ENCODE assay signal across 1 cellular context in the genomic region with DNA sequence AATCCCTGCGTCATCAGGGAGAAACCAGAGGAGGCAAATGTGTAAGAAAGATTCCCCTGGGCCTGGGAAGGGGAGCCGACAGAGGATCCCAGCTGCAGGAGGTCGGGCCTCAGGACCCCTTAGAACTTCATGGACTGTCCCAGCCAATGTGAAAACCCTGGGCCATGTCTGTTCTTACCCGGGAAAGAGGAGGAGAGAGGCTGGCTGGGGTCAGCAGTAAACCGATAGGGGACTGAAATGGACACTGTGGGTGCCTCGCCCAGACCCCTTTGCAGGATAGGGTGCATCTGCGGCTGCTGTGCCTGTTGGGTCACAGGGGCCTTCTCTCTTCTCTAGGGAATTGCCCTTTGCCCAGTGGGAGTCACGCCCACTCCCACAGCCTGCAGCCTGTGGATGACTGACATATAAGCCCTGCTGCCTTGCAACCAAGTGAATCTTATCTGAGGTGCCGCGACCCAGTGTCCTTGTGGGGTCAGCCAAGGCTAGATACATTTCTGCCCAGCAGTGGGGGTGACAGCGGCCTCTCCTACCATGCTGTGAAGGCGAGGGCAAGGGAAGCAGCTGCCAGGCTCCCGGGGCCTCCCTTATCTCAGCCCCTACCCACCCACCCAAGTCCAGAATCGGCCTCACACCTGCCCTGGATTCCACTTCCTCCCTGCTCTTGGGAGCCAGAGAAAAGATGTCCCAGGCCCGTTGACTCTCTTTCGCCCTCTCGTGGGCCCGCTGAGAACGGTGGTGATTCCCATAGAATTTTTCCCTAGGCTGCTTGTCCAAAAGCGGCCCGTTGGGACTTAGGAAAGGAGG.
TF ChIP-seq lines count a peak whose summit lies in the region.

No MANE protein-coding gene starts in this region.

TF ChIP-seq in HepG2, 621 proteins besides CTCF, POLR2A, EP300 and RAD21 (continued from another document and continues in another):
- TF ChIP-seq BRCA1 (CRISPR knock-in tag; IDR thresholded peaks at IDR 0.05) (no peak), ZFP82 (CRISPR knock-in tag; IDR thresholded peaks at IDR 0.05; ENCODE audit: borderline replicate concordance) (no peak), HES4 (CRISPR knock-in tag; IDR thresholded peaks at IDR 0.05; ENCODE audit: borderline replicate concordance) (0 out of 2 replicates have a peak, but pooled peaks have one; percentile 32), CHD2 (IDR thresholded peaks at IDR 0.05; ENCODE audit: low read depth, low read length) (no peak), JUND (CRISPR knock-in tag; IDR thresholded peaks at IDR 0.05) (no peak), HDAC1 (CRISPR knock-in tag; IDR thresholded peaks at IDR 0.05) (no peak), SP5 (CRISPR knock-in tag; IDR thresholded peaks at IDR 0.05; ENCODE audit: borderline replicate concordance, low read depth) (no peak), CHCHD3 (CRISPR knock-in tag; IDR thresholded peaks at IDR 0.05) (no peak), ZSCAN30 (CRISPR knock-in tag; IDR thresholded peaks at IDR 0.05) (no peak), ZNF564 (CRISPR knock-in tag; IDR thresholded peaks at IDR 0.05) (no peak), NFKBIZ (CRISPR knock-in tag; IDR thresholded peaks at IDR 0.05) (no peak), SETDB1 (CRISPR knock-in tag; IDR thresholded peaks at IDR 0.05; ENCODE audit: borderline replicate concordance) (no peak), ZNF788 (CRISPR knock-in tag; IDR thresholded peaks at IDR 0.05; ENCODE audit: borderline replicate concordance) (peak; percentile 50), KDM5B (CRISPR knock-in tag; IDR thresholded peaks at IDR 0.05; ENCODE audit: borderline replicate concordance) (peak; percentile 79; the same call in 1 of the 2 replicates), NRL (CRISPR knock-in tag; IDR thresholded peaks at IDR 0.05; ENCODE audit: borderline replicate concordance) (no peak), ZNF766 (CRISPR knock-in tag; IDR thresholded peaks at IDR 0.05; ENCODE audit: borderline replicate concordance) (0 out of 2 replicates have a peak, but pooled peaks have one; percentile 34), ZNF225 (CRISPR knock-in tag; IDR thresholded peaks at IDR 0.05) (no peak), ZFP1 (CRISPR knock-in tag; IDR thresholded peaks at IDR 0.05) (no peak), SRF (IDR thresholded peaks at IDR 0.05; ENCODE audit: low read depth, low read length) (0 out of 2 replicates have a peak, but pooled peaks have one; percentile 44), GABPB1 (CRISPR knock-in tag; IDR thresholded peaks at IDR 0.05) (peak; percentile 40; the same call in 1 of the 2 replicates), STAG1 (CRISPR knock-in tag; IDR thresholded peaks at IDR 0.05) (peak; percentile 74), MEIS2 (CRISPR knock-in tag; IDR thresholded peaks at IDR 0.05) (peak; percentile 52; the same call in 1 of the 2 replicates), KDM1A (CRISPR knock-in tag; IDR thresholded peaks at IDR 0.05) (no peak), ERF (CRISPR knock-in tag; IDR thresholded peaks at IDR 0.05) (peak; percentile 47; the same call in 1 of the 2 replicates), ZFX (CRISPR knock-in tag; IDR thresholded peaks at IDR 0.05; ENCODE audit: low read depth) (peak; percentile 54), ZNF317 (CRISPR knock-in tag; IDR thresholded peaks at IDR 0.05) (peak; percentile 71), AHR (CRISPR knock-in tag; IDR thresholded peaks at IDR 0.05) (no peak), IKZF4 (CRISPR knock-in tag; IDR thresholded peaks at IDR 0.05; ENCODE audit: borderline replicate concordance, low read depth, not compliant biosample characterization) (no peak), POLR2G (IDR thresholded peaks at IDR 0.05; ENCODE audit: low read depth, low read length) (no peak), FOXC1 (CRISPR knock-in tag; IDR thresholded peaks at IDR 0.05; ENCODE audit: borderline replicate concordance) (peak; percentile 26; the same call in 1 of the 2 replicates), ZNF30 (CRISPR knock-in tag; IDR thresholded peaks at IDR 0.05) (no peak), ZMYM4 (CRISPR knock-in tag; IDR thresholded peaks at IDR 0.05) (0 out of 2 replicates have a peak, but pooled peaks have one; percentile 15), PAF1 (CRISPR knock-in tag; IDR thresholded peaks at IDR 0.05) (no peak), ZNF546 (CRISPR knock-in tag; conservative IDR thresholded peaks at IDR 0.05) (no peak), SALL1 (CRISPR knock-in tag; IDR thresholded peaks at IDR 0.05) (peak; percentile 18; the same call in 1 of the 2 replicates), ZNF777 (CRISPR knock-in tag; IDR thresholded peaks at IDR 0.05) (peak; percentile 54; the same call in 1 of the 2 replicates), KLF16 (CRISPR knock-in tag; IDR thresholded peaks at IDR 0.05) (0 out of 4 replicates have a peak, but pooled peaks of 1 of the 2 experiments have one; percentile 53), ZBTB3 (CRISPR knock-in tag; IDR thresholded peaks at IDR 0.05; ENCODE audit: borderline replicate concordance, low read depth) (no peak), ZNF143 (CRISPR knock-in tag; IDR thresholded peaks at IDR 0.05) (no peak), HNRNPH1 (optimal IDR thresholded peaks at IDR 0.05; ENCODE audit: low read depth, low read length) (no peak), YEATS4 (CRISPR knock-in tag; IDR thresholded peaks at IDR 0.05; ENCODE audit: borderline replicate concordance) (peak; percentile 24; the same call in 1 of the 2 replicates), NR2C2 (CRISPR knock-in tag; IDR thresholded peaks at IDR 0.05; ENCODE audit: borderline replicate concordance) (no peak), ZNF670 (CRISPR knock-in tag; IDR thresholded peaks at IDR 0.05; ENCODE audit: borderline replicate concordance) (no peak), ZNF563 (CRISPR knock-in tag; IDR thresholded peaks at IDR 0.05) (no peak), YEATS2 (CRISPR knock-in tag; IDR thresholded peaks at IDR 0.05; ENCODE audit: borderline replicate concordance) (no peak), ZNF274 (CRISPR knock-in tag; IDR thresholded peaks at IDR 0.05) (peak; percentile 58; the same call in 1 of the 2 replicates), SOX6 (IDR thresholded peaks at IDR 0.05) (no peak), SOX6 (CRISPR knock-in tag; IDR thresholded peaks at IDR 0.05) (peak; percentile 53), PHF20 (CRISPR knock-in tag; IDR thresholded peaks at IDR 0.05) (no peak), PHF21A (CRISPR knock-in tag; IDR thresholded peaks at IDR 0.05) (no peak)
- TF ChIP-seq, protein P1, sequence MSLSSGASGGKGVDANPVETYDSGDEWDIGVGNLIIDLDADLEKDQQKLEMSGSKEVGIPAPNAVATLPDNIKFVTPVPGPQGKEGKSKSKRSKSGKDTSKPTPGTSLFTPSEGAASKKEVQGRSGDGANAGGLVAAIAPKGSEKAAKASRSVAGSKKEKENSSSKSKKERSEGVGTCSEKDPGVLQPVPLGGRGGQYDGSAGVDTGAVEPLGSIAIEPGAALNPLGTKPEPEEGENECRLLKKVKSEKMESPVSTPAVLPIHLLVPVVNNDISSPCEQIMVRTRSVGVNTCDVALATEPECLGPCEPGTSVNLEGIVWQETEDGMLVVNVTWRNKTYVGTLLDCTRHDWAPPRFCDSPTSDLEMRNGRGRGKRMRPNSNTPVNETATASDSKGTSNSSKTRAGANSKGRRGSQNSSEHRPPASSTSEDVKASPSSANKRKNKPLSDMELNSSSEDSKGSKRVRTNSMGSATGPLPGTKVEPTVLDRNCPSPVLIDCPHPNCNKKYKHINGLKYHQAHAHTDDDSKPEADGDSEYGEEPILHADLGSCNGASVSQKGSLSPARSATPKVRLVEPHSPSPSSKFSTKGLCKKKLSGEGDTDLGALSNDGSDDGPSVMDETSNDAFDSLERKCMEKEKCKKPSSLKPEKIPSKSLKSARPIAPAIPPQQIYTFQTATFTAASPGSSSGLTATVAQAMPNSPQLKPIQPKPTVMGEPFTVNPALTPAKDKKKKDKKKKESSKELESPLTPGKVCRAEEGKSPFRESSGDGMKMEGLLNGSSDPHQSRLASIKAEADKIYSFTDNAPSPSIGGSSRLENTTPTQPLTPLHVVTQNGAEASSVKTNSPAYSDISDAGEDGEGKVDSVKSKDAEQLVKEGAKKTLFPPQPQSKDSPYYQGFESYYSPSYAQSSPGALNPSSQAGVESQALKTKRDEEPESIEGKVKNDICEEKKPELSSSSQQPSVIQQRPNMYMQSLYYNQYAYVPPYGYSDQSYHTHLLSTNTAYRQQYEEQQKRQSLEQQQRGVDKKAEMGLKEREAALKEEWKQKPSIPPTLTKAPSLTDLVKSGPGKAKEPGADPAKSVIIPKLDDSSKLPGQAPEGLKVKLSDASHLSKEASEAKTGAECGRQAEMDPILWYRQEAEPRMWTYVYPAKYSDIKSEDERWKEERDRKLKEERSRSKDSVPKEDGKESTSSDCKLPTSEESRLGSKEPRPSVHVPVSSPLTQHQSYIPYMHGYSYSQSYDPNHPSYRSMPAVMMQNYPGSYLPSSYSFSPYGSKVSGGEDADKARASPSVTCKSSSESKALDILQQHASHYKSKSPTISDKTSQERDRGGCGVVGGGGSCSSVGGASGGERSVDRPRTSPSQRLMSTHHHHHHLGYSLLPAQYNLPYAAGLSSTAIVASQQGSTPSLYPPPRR (CRISPR knock-in tag; IDR thresholded peaks at IDR 0.05; ENCODE audit: borderline replicate concordance) = no peak
- TF ChIP-seq, protein P2, sequence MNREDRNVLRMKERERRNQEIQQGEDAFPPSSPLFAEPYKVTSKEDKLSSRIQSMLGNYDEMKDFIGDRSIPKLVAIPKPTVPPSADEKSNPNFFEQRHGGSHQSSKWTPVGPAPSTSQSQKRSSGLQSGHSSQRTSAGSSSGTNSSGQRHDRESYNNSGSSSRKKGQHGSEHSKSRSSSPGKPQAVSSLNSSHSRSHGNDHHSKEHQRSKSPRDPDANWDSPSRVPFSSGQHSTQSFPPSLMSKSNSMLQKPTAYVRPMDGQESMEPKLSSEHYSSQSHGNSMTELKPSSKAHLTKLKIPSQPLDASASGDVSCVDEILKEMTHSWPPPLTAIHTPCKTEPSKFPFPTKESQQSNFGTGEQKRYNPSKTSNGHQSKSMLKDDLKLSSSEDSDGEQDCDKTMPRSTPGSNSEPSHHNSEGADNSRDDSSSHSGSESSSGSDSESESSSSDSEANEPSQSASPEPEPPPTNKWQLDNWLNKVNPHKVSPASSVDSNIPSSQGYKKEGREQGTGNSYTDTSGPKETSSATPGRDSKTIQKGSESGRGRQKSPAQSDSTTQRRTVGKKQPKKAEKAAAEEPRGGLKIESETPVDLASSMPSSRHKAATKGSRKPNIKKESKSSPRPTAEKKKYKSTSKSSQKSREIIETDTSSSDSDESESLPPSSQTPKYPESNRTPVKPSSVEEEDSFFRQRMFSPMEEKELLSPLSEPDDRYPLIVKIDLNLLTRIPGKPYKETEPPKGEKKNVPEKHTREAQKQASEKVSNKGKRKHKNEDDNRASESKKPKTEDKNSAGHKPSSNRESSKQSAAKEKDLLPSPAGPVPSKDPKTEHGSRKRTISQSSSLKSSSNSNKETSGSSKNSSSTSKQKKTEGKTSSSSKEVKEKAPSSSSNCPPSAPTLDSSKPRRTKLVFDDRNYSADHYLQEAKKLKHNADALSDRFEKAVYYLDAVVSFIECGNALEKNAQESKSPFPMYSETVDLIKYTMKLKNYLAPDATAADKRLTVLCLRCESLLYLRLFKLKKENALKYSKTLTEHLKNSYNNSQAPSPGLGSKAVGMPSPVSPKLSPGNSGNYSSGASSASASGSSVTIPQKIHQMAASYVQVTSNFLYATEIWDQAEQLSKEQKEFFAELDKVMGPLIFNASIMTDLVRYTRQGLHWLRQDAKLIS (CRISPR knock-in tag; IDR thresholded peaks at IDR 0.05) = no peak
- TF ChIP-seq, protein P3, sequence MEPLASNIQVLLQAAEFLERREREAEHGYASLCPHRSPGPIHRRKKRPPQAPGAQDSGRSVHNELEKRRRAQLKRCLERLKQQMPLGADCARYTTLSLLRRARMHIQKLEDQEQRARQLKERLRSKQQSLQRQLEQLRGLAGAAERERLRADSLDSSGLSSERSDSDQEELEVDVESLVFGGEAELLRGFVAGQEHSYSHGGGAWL (CRISPR knock-in tag; IDR thresholded peaks at IDR 0.05) = no peak
- TF ChIP-seq, protein P4, sequence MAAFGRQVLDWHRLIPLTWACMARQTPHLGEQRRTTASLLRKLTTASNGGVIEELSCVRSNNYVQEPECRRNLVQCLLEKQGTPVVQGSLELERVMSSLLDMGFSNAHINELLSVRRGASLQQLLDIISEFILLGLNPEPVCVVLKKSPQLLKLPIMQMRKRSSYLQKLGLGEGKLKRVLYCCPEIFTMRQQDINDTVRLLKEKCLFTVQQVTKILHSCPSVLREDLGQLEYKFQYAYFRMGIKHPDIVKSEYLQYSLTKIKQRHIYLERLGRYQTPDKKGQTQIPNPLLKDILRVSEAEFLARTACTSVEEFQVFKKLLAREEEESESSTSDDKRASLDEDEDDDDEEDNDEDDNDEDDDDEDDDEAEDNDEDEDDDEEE (CRISPR knock-in tag; IDR thresholded peaks at IDR 0.05) = no peak
- TF ChIP-seq, protein P5, sequence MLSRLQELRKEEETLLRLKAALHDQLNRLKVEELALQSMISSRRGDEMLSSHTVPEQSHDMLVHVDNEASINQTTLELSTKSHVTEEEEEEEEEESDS (CRISPR knock-in tag; IDR thresholded peaks at IDR 0.05; ENCODE audit: borderline replicate concordance) = no peak
- TF ChIP-seq, protein P6, sequence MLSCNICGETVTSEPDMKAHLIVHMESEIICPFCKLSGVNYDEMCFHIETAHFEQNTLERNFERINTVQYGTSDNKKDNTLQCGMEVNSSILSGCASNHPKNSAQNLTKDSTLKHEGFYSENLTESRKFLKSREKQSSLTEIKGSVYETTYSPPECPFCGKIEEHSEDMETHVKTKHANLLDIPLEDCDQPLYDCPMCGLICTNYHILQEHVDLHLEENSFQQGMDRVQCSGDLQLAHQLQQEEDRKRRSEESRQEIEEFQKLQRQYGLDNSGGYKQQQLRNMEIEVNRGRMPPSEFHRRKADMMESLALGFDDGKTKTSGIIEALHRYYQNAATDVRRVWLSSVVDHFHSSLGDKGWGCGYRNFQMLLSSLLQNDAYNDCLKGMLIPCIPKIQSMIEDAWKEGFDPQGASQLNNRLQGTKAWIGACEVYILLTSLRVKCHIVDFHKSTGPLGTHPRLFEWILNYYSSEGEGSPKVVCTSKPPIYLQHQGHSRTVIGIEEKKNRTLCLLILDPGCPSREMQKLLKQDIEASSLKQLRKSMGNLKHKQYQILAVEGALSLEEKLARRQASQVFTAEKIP (CRISPR knock-in tag; IDR thresholded peaks at IDR 0.05; ENCODE audit: borderline replicate concordance) = no peak
- TF ChIP-seq, protein P7, sequence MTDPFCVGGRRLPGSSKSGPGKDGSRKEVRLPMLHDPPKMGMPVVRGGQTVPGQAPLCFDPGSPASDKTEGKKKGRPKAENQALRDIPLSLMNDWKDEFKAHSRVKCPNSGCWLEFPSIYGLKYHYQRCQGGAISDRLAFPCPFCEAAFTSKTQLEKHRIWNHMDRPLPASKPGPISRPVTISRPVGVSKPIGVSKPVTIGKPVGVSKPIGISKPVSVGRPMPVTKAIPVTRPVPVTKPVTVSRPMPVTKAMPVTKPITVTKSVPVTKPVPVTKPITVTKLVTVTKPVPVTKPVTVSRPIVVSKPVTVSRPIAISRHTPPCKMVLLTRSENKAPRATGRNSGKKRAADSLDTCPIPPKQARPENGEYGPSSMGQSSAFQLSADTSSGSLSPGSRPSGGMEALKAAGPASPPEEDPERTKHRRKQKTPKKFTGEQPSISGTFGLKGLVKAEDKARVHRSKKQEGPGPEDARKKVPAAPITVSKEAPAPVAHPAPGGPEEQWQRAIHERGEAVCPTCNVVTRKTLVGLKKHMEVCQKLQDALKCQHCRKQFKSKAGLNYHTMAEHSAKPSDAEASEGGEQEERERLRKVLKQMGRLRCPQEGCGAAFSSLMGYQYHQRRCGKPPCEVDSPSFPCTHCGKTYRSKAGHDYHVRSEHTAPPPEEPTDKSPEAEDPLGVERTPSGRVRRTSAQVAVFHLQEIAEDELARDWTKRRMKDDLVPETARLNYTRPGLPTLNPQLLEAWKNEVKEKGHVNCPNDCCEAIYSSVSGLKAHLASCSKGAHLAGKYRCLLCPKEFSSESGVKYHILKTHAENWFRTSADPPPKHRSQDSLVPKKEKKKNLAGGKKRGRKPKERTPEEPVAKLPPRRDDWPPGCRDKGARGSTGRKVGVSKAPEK (CRISPR knock-in tag; IDR thresholded peaks at IDR 0.05; ENCODE audit: borderline replicate concordance) = no peak
